ENCODE assay signal across 8 cellular contexts in genomic region chr5:80408475-80408875, GRCh38. TPM values are rescaled to one million over a fixed set of nuclear protein-coding genes. Genes with fewer than 3 reads are reported as not detected.
A peak's percentile ranks its signal among the peaks of the same experiment; 100 is the strongest.
DNase-seq lines count a peak whose midpoint lies in the region; ATAC-seq and TF ChIP-seq lines count a peak whose summit lies in the region.

No MANE protein-coding gene starts in this region.

- peaks cover 7% of the 10 kb centered on the region; the same call in 1 of the 2 replicates for H3K79me2 ChIP-seq in OCI-LY1 (ENCODE audit: insufficient read depth, low read length)
- H3K79me2 ChIP-seq in hepatocyte = peaks cover 50% of the 10 kb centered on the region

- H3K4me1 ChIP-seq in OCI-LY1 (ENCODE audit: insufficient read depth, low read length, severe bottlenecking) (peaks cover 22% of the 10 kb centered on the region), adrenal gland (replicated peaks in 1 of 2) (peaks cover 10 to 42% of the 10 kb centered on the region in 2 donors), hepatocyte (ENCODE audit: insufficient read depth) (peaks cover 13% of the 10 kb centered on the region)

- no peaks in the 10 kb centered on the region for H3K9me2 ChIP-seq in OCI-LY1 (ENCODE audit: low read depth, low read length)
- no peaks in the 10 kb centered on the region for H3K9me2 ChIP-seq in hepatocyte (replicated peaks; ENCODE audit: insufficient read depth)

- DNase-seq in CD1c-positive myeloid dendritic cell (ENCODE audit: extremely low spot score) (peak; percentile 69), adrenal gland (peak; percentile 65 to 78 (median 69)), hepatocyte (ENCODE audit: low spot score) (peak; percentile 84), retinal pigment epithelial cell (ENCODE audit: low read depth) (no peak), 8988T (no peak)

- ATAC-seq in GM18907 (IDR thresholded peaks at IDR 0.05; ENCODE audit: unreplicated experiment) (peak; percentile 59), HG03354 (IDR thresholded peaks at IDR 0.05; ENCODE audit: poor library complexity, severe bottlenecking, unreplicated experiment) (peak; percentile 57)

- H2AFZ ChIP-seq in OCI-LY1 (ENCODE audit: low read length) = no peak overlapping the region
- peak overlapping the region; percentile 70 for H2AFZ ChIP-seq in hepatocyte

- no peaks in the 10 kb centered on the region for H3K27me3 ChIP-seq in OCI-LY1 (ENCODE audit: insufficient read depth, low read length)
- no peaks in the 10 kb centered on the region for H3K27me3 ChIP-seq in adrenal gland
- H3K27me3 ChIP-seq in hepatocyte = no peaks in the 10 kb centered on the region

- 0 to 1% (median 0%) methylated on average over 8 to 19 of the region's 19 CpGs for WGBS in adrenal gland, 4 donors
- under 1% methylated on average over 19 of the region's 19 CpGs for WGBS in hepatocyte (ENCODE audit: low lambda C conversion rate, missing lambda C conversion rate)

- H4K20me1 ChIP-seq in OCI-LY1 (ENCODE audit: insufficient read depth, low read length) (no peaks in the 10 kb centered on the region), hepatocyte (ENCODE audit: insufficient read depth, poor library complexity, severe bottlenecking) (peaks cover 8% of the 10 kb centered on the region)

- peak overlapping the region; percentile 97 for H3K4me2 ChIP-seq in OCI-LY1 (ENCODE audit: low read length)
- peak overlapping the region; percentile 75 for H3K4me2 ChIP-seq in hepatocyte

- no peak for TF ChIP-seq CTCF in OCI-LY1 (IDR thresholded peaks at IDR 0.05; ENCODE audit: low read length)
- TF ChIP-seq CTCF in adrenal gland (IDR thresholded peaks at IDR 0.05) = peak in 2 of 6 experiments; percentile 3 to 10
- peak; percentile 2 for TF ChIP-seq CTCF in hepatocyte (IDR thresholded peaks at IDR 0.05; ENCODE audit: poor library complexity)
- TF ChIP-seq CTCF in retinal pigment epithelial cell (conservative IDR thresholded peaks at IDR 0.05; ENCODE audit: low read depth, low read length) = peak; percentile 24

- TF ChIP-seq POLR2A in adrenal gland (IDR thresholded peaks at IDR 0.05) = no peak

- no peaks in the 10 kb centered on the region for H3F3A ChIP-seq in OCI-LY1 (ENCODE audit: insufficient read depth, low read length)

- H3K9me3 ChIP-seq in OCI-LY1 (ENCODE audit: low read length) (no peaks in the 10 kb centered on the region), adrenal gland (replicated peaks in 1 of 3) (no peaks in the 10 kb centered on the region), hepatocyte (ENCODE audit: low read depth) (no peaks in the 10 kb centered on the region)

- peak overlapping the region; percentile 77 for H3K9ac ChIP-seq in OCI-LY1 (ENCODE audit: low read length)

- peak overlapping the region; percentile 82 for H3K4me3 ChIP-seq in OCI-LY1 (ENCODE audit: low read depth, low read length, poor library complexity, severe bottlenecking)
- H3K4me3 ChIP-seq in adrenal gland = peak overlapping the region; percentile 37 to 70 (median 53)
- peak overlapping the region; percentile 59 for H3K4me3 ChIP-seq in hepatocyte
- peak overlapping the region; percentile 89 for H3K4me3 ChIP-seq in retinal pigment epithelial cell (ENCODE audit: low read length)

- intact Hi-C loops in adrenal gland (cut with DNase I) = no loop called here

- no peak overlapping the region for H3K27ac ChIP-seq in OCI-LY1 (ENCODE audit: low read depth, low read length, poor library complexity, severe bottlenecking)
- peak overlapping the region; percentile 86 to 99 (median 94) for H3K27ac ChIP-seq in adrenal gland
- H3K27ac ChIP-seq in hepatocyte = peak overlapping the region; percentile 98

- no peaks in the 10 kb centered on the region for H3K36me3 ChIP-seq in OCI-LY1 (ENCODE audit: insufficient read depth, low read length)
- H3K36me3 ChIP-seq in adrenal gland (replicated peaks in 1 of 2) = no peaks in the 10 kb centered on the region
- H3K36me3 ChIP-seq in hepatocyte (replicated peaks; ENCODE audit: insufficient read depth, low read depth) = no peaks in the 10 kb centered on the region

RNA-seq across cellular contexts. Expression of gene ZFYVE16, which starts 0.6 kb away (rescaled TPM):
- total RNA-seq in adrenal gland = 10 to 100 TPM; 14.3 to 56.3 (median 36.4) TPM
- polyA plus RNA-seq in adrenal gland = 10 to 100 TPM; 17.3 to 39.1 (median 24.2) TPM
- total RNA-seq in hepatocyte = 40.7 and 48.4 TPM in 2 replicates
- 12.5 and 15.5 TPM in 2 replicates for polyA plus RNA-seq in hepatocyte

Comparison
In these comparisons a context has a peak if more than half of its experiments do, and no peak if none do; other contexts are left out.
1. DNase-seq: peak in CD1c-positive myeloid dendritic cell (single experiment), adrenal gland (7 of 7) and hepatocyte (single experiment); none in retinal pigment epithelial cell (single experiment) and 8988T (single experiment).
2. Peak in every context shown above with its lines, with median percentiles within 50 percentile points of each other: H3K4me3 ChIP-seq.